ENCODE assay signal across 38 cellular contexts in the genomic region with DNA sequence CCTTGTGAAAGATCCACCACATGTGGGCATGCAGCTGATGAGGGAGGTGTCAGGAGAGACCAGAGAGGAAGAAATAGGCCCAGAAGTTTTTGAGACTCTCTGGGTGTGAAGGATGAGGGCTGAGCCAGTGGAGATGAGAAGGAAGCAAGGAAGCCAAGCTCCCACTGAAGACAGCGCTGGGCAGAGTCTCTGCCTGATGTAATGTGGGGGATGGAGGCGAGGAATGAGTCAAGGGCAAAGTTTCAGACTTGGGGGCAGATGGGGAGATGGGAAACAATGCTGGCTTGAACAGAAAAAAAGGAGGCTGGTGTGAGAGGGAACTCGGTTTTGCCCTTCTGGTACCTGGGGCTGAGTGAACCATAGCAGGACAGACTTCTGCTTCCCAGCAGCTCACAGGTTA. TPM values are rescaled to one million over a fixed set of nuclear protein-coding genes. Genes with fewer than 3 reads are reported as not detected.
"Had no signal": no experiment of that assay in that cellular context is flagged by ENCODE, and none has a peak within 500 bp of the region (broad histone marks: within the 10 kb centered on the region; RNA-seq: fewer than 3 reads in every experiment).

No MANE protein-coding gene starts in this region.

- H3K4me2 ChIP-seq: hepatocyte, neural progenitor cell, smooth muscle cell had no signal

- H3K27me3 ChIP-seq: gastroesophageal sphincter, hepatocyte, neural progenitor cell, right atrium auricular region, uterus had no signal

- H2AFZ ChIP-seq: hepatocyte, neural progenitor cell, parathyroid adenoma had no signal

- H3K4me3 ChIP-seq: gastroesophageal sphincter, hepatocyte, neural progenitor cell, right atrium auricular region, smooth muscle cell, thoracic aorta, uterus had no signal

- H3K79me2 ChIP-seq: hepatocyte, parathyroid adenoma had no signal

- H3K36me3 ChIP-seq: gastroesophageal sphincter, neural progenitor cell, right atrium auricular region, thoracic aorta, uterus had no signal

- H3K27ac ChIP-seq: gastroesophageal sphincter, hepatocyte, neural progenitor cell, parathyroid adenoma, right atrium auricular region, thoracic aorta, uterus, VCaP had no signal

- DNase-seq: activated CD4-positive, alpha-beta T cell treated with anti-CD3 and anti-CD28 coated beads for 48 hours; activated CD4-positive, alpha-beta T cell treated with anti-CD3 and anti-CD28 coated beads, Interleukin-2, amount 50 U/mL, for 48 hours; activated CD8-positive, alpha-beta memory T cell treated with anti-CD3 and anti-CD28 coated beads, Interleukin-2, amount 50 U/mL, for 48 hours; activated effector memory CD4-positive, alpha-beta T cell treated with Interleukin-2 at 50 U/mL for 16 hours; activated naive CD4-positive, alpha-beta T cell treated with Interleukin-2 at 50 U/mL for 16 hours; activated T-cell treated with anti-CD3 and anti-CD28 coated beads, Interleukin-2, amount 50 U/mL, for 4 hours; amniotic stem cell; caudate nucleus; cortex of kidney; islet precursor cell; left cardiac atrium; mammary epithelial cell; occipital lobe; stimulated activated CD4-positive, alpha-beta T cell treated with anti-CD3 and anti-CD28 coated beads, Interleukin-1b, Interleukin-23, amount 100 ng/mL, for 48 hours; stimulated activated CD4-positive, alpha-beta T cell treated with anti-CD3 and anti-CD28 coated beads, Interleukin-4, amount 100 ng/mL, for 4 hours; stimulated activated CD8-positive, alpha-beta memory T cell treated with anti-CD3 and anti-CD28 coated beads, Interleukin-4, amount 100 ng/mL, for 48 hours; stimulated activated naive CD4-positive, alpha-beta T cell treated with Interleukin-2 at 50 U/mL for 16 hours; T-helper 1 cell; trophoblast cell; uterus had no signal

- H3K9me3 Mint-ChIP-seq: activated T-cell treated with anti-CD3 and anti-CD28 coated beads, Interleukin-2, amount 50 U/mL, for 4 hours; neural progenitor cell had no signal

- H3K9me3 ChIP-seq: gastroesophageal sphincter, right atrium auricular region, thoracic aorta, uterus had no signal

- H3K4me1 ChIP-seq: neural progenitor cell, parathyroid adenoma, uterus had no signal

- H3K27me3 Mint-ChIP-seq: activated naive CD8-positive, alpha-beta T cell had no signal

- FAIRE-seq: endothelial cell of umbilical vein, TTC549 had no signal

- ATAC-seq: activated T-cell treated with anti-CD3 and anti-CD28 coated beads, Interleukin-2, amount 50 U/mL, for 4 hours; gastroesophageal sphincter; left cardiac atrium had no signal

- H3K27ac Mint-ChIP-seq: activated naive CD8-positive, alpha-beta T cell; neural progenitor cell had no signal

- H3K36me3 Mint-ChIP-seq: activated naive CD8-positive, alpha-beta T cell; neural progenitor cell had no signal

- H3K4me3 Mint-ChIP-seq: activated naive CD8-positive, alpha-beta T cell; activated T-cell treated with anti-CD3 and anti-CD28 coated beads, Interleukin-2, amount 50 U/mL, for 4 hours; neural progenitor cell had no signal

- H3K9ac ChIP-seq: neural progenitor cell, parathyroid adenoma had no signal

RNA-seq across cellular contexts. Expression of a gene that starts 0.6 kb away (rescaled TPM):
- total RNA-seq: chondrocyte, endothelial cell of umbilical vein, fibroblast of lung, fibroblast of villous mesenchyme, gastroesophageal sphincter, hepatocyte, left cardiac atrium, liver, mammary epithelial cell, mucosa of gallbladder, occipital lobe, pulmonary artery endothelial cell, right atrium auricular region, smooth muscle cell, subcutaneous adipose tissue, thoracic aorta, uterus had no signal
- polyA plus RNA-seq: endothelial cell of umbilical vein, fibroblast of lung, hepatocyte, liver, mammary epithelial cell, smooth muscle cell had no signal

RNA-seq across cellular contexts. Expression of a gene that starts 32.9 kb away (rescaled TPM):
- total RNA-seq: fibroblast of lung, fibroblast of villous mesenchyme had no signal
- polyA plus RNA-seq: fibroblast of lung had no signal

RNA-seq across cellular contexts. Expression of a gene that starts 46.6 kb away (rescaled TPM):
- total RNA-seq: chondrocyte, endothelial cell of umbilical vein, fibroblast of lung, fibroblast of villous mesenchyme, gastroesophageal sphincter, occipital lobe, pulmonary artery endothelial cell, smooth muscle cell, thoracic aorta, uterus had no signal
- polyA plus RNA-seq: endothelial cell of umbilical vein, fibroblast of lung, hepatocyte, smooth muscle cell had no signal
